In the genomic region with DNA sequence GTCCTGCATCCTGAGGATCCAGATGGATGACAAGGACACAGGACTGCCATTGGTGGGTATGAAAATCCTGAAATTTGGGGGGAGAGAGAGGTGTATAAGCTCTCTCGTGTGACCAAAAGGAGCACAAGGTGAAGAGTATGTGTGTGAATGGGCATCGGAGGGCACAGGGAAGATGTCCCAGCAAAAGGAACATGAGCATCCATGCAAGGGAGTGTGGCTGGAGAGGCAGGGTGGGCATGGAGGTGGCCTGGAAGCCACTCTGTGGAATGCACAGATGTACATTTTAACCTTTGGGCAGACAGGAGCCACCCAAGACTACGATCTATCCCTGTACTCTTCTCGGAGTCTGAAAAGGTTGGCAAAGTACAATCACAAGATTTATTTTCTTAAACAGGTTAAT, we compare ENCODE assay signal across 17 cellular contexts. TPM values are rescaled to one million over a fixed set of nuclear protein-coding genes. Genes with fewer than 3 reads are reported as not detected.
A peak's percentile ranks its signal among the peaks of the same experiment; 100 is the strongest.
DNase-seq lines count a peak whose midpoint lies in the region; ATAC-seq, FAIRE-seq and TF ChIP-seq lines count a peak whose summit lies in the region.
"Had no signal": no experiment of that assay in that cellular context is flagged by ENCODE, and none has a peak within 500 bp of the region (broad histone marks: within the 10 kb centered on the region; RNA-seq: fewer than 3 reads in every experiment).

No MANE protein-coding gene starts in this region.

- POLR2A ChIA-PET in activated CD4-positive, alpha-beta T cell treated with anti-CD3 and anti-CD28 coated beads for 36 hours (lab: Charles Lee), result no interaction called here

- peak overlapping the region; percentile 11 for H3K27ac Mint-ChIP-seq in activated CD4-positive, alpha-beta T cell treated with anti-CD3 and anti-CD28 coated beads for 36 hours
- peak overlapping the region; percentile 7 for H3K27ac Mint-ChIP-seq in activated naive CD8-positive, alpha-beta T cell treated with anti-CD3 and anti-CD28 coated beads, Interleukin-2, amount 50 U/mL, for 24 hours
- peak overlapping the region; percentile 71 to 79 for H3K27ac Mint-ChIP-seq in natural killer cell treated with Interleukin-12 subunit alpha and Interleukin-12 subunit beta and Interleukin-15 and Interleukin-18, amount 100 ng/mL, for 72 hours

- intact Hi-C loops in activated CD4-positive, alpha-beta T cell treated with anti-CD3 and anti-CD28 coated beads for 36 hours (cut with DNase I, micrococcal nuclease), result loop anchor here in 1 of 2 experiments (10.0 kb wide), 1 partner anchor 294 kb away; no protein-coding TSS in a partner anchor

- CTCF ChIA-PET in activated CD4-positive, alpha-beta T cell treated with anti-CD3 and anti-CD28 coated beads for 36 hours (lab: Charles Lee), result interaction anchor here (0.6 to 1.4 kb wide), 4 partner anchors 8 to 144 kb away, joined by 3 to 6 read pairs (median 4); no protein-coding TSS in a partner anchor

- H3K27me3 Mint-ChIP-seq in activated CD4-positive, alpha-beta T cell treated with anti-CD3 and anti-CD28 coated beads for 36 hours, result no peaks in the 10 kb centered on the region
- H3K27me3 Mint-ChIP-seq in activated naive CD8-positive, alpha-beta T cell treated with anti-CD3 and anti-CD28 coated beads, Interleukin-2, amount 50 U/mL, for 24 hours, result no peaks in the 10 kb centered on the region
- no peaks in the 10 kb centered on the region for H3K27me3 Mint-ChIP-seq in natural killer cell treated with Interleukin-12 subunit alpha and Interleukin-12 subunit beta and Interleukin-15 and Interleukin-18, amount 100 ng/mL, for 72 hours

- no peak overlapping the region for H3K4me3 Mint-ChIP-seq in activated CD4-positive, alpha-beta T cell treated with anti-CD3 and anti-CD28 coated beads for 36 hours
- no peak overlapping the region for H3K4me3 Mint-ChIP-seq in activated naive CD8-positive, alpha-beta T cell treated with anti-CD3 and anti-CD28 coated beads, Interleukin-2, amount 50 U/mL, for 24 hours
- no peak overlapping the region for H3K4me3 Mint-ChIP-seq in natural killer cell treated with Interleukin-12 subunit alpha and Interleukin-12 subunit beta and Interleukin-15 and Interleukin-18, amount 100 ng/mL, for 72 hours

- no peak for ATAC-seq in activated CD4-positive, alpha-beta T cell treated with anti-CD3 and anti-CD28 coated beads for 36 hours
- no peak for ATAC-seq in activated naive CD8-positive, alpha-beta T cell treated with anti-CD3 and anti-CD28 coated beads, Interleukin-2, amount 50 U/mL, for 24 hours
- no peak for ATAC-seq in natural killer cell treated with Interleukin-12 subunit alpha and Interleukin-12 subunit beta and Interleukin-15 and Interleukin-18, amount 100 ng/mL, for 72 hours
- ATAC-seq in HG02870 (IDR thresholded peaks at IDR 0.05; ENCODE audit: unreplicated experiment), result no peak
- ATAC-seq: lower lobe of right lung had no signal

- FAIRE-seq in GM12891 (lab: Jason Lieb, UNC) (no peak), GM19239 (lab: Jason Lieb, UNC) (no peak)
- FAIRE-seq: small intestine had no signal

- peaks cover 10% of the 10 kb centered on the region for H3K36me3 Mint-ChIP-seq in activated CD4-positive, alpha-beta T cell treated with anti-CD3 and anti-CD28 coated beads for 36 hours (ENCODE audit: low read depth)
- H3K36me3 Mint-ChIP-seq in activated naive CD8-positive, alpha-beta T cell treated with anti-CD3 and anti-CD28 coated beads, Interleukin-2, amount 50 U/mL, for 24 hours (ENCODE audit: low read depth), result peaks cover 8% of the 10 kb centered on the region
- peaks cover 35% of the 10 kb centered on the region for H3K36me3 Mint-ChIP-seq in natural killer cell treated with Interleukin-12 subunit alpha and Interleukin-12 subunit beta and Interleukin-15 and Interleukin-18, amount 100 ng/mL, for 72 hours

- DNase-seq in activated CD4-positive, alpha-beta T cell treated with anti-CD3 and anti-CD28 coated beads for 36 hours, result no peak
- DNase-seq in activated CD4-positive, alpha-beta T cell treated with anti-CD3 and anti-CD28 coated beads, Interleukin-2, amount 50 U/mL, for 1 hour, result no peak
- DNase-seq in GM12891 (ENCODE audit: insufficient read length, low spot score) (no peak), NCI-H146 (lab: John Stamatoyannopoulos, UW) (no peak), GM19239 (ENCODE audit: insufficient read length, low spot score) (no peak)
- no peak for DNase-seq in activated naive CD8-positive, alpha-beta T cell treated with anti-CD3 and anti-CD28 coated beads, Interleukin-2, amount 50 U/mL, for 24 hours
- DNase-seq in natural killer cell treated with Interleukin-12 subunit alpha and Interleukin-12 subunit beta and Interleukin-15 and Interleukin-18, amount 100 ng/mL, for 72 hours (ENCODE audit: low spot score), result no peak
- DNase-seq: activated CD8-positive, alpha-beta memory T cell treated with anti-CD3 and anti-CD28 coated beads, Interleukin-2, amount 50 U/mL, for 4 hours; effector CD8-positive, alpha-beta T cell; head of caudate nucleus; lower lobe of right lung; NCI-H1105 treated with DMSO at 0.1 percent for 48 hours; NCI-H526; small intestine; stimulated activated CD4-positive, alpha-beta T cell treated with anti-CD3 and anti-CD28 coated beads, Interleukin-4, amount 100 ng/mL, for 1 hour; T-helper 9 cell had no signal

- TF ChIP-seq POLR2A in GM12891 (IDR thresholded peaks at IDR 0.05; ENCODE audit: low read depth, low read length), result peak; percentile 23; the same call in 1 of the 2 replicates

- peaks cover 6% of the 10 kb centered on the region for H3K4me1 Mint-ChIP-seq in activated CD4-positive, alpha-beta T cell treated with anti-CD3 and anti-CD28 coated beads for 36 hours
- H3K4me1 Mint-ChIP-seq in activated naive CD8-positive, alpha-beta T cell treated with anti-CD3 and anti-CD28 coated beads, Interleukin-2, amount 50 U/mL, for 24 hours, result peaks cover 2% of the 10 kb centered on the region
- peaks cover 32 to 64% of the 10 kb centered on the region in 2 donors for H3K4me1 Mint-ChIP-seq in natural killer cell treated with Interleukin-12 subunit alpha and Interleukin-12 subunit beta and Interleukin-15 and Interleukin-18, amount 100 ng/mL, for 72 hours (ENCODE audit: low read depth in 2 of 2)

- H3K9me3 Mint-ChIP-seq in activated CD4-positive, alpha-beta T cell treated with anti-CD3 and anti-CD28 coated beads for 36 hours (ENCODE audit: low read depth), result no peaks in the 10 kb centered on the region
- no peaks in the 10 kb centered on the region for H3K9me3 Mint-ChIP-seq in activated naive CD8-positive, alpha-beta T cell treated with anti-CD3 and anti-CD28 coated beads, Interleukin-2, amount 50 U/mL, for 24 hours
- H3K9me3 Mint-ChIP-seq in natural killer cell treated with Interleukin-12 subunit alpha and Interleukin-12 subunit beta and Interleukin-15 and Interleukin-18, amount 100 ng/mL, for 72 hours, result no peaks in the 10 kb centered on the region

TF ChIP-seq in GM12891, 5 proteins besides CTCF, POLR2A, EP300 and RAD21:
- no peak for TF ChIP-seq TAF1 (IDR thresholded peaks at IDR 0.05; ENCODE audit: low read depth, low read length)
- no peak for TF ChIP-seq POLR2AphosphoS5 (IDR thresholded peaks at IDR 0.05; ENCODE audit: low read depth, low read length)
- no peak for TF ChIP-seq POU2F2 (IDR thresholded peaks at IDR 0.05; ENCODE audit: low read depth, low read length)
- TF ChIP-seq PAX5 (IDR thresholded peaks at IDR 0.05; ENCODE audit: insufficient read depth, low read length, severe bottlenecking), result no peak
- TF ChIP-seq SPI1 (IDR thresholded peaks at IDR 0.05; ENCODE audit: low read depth, low read length), result no peak
TF ChIP-seq in GM12891: peak in this region for 0.

RNA-seq across cellular contexts. Expression of gene CAPN7, which starts 54.5 kb away (rescaled TPM):
- total RNA-seq in activated CD4-positive, alpha-beta T cell treated with anti-CD3 and anti-CD28 coated beads for 36 hours, result 10 to 100 TPM; 18.4 to 20.4 TPM
- polyA plus RNA-seq in GM12891 (2012; ENCODE audit: low read depth, missing spikeins), result 7.5 TPM
- 10 to 100 TPM; 27.9 to 47.8 TPM for total RNA-seq in natural killer cell treated with Interleukin-12 subunit alpha and Interleukin-12 subunit beta and Interleukin-15 and Interleukin-18, amount 100 ng/mL, for 72 hours

Comparison
In these comparisons a context has a peak if more than half of its experiments do, and no peak if none do; other contexts are left out.
1. H3K27ac Mint-ChIP-seq: peak in every context shown above with its lines; median percentile 75 in natural killer cell treated with Interleukin-12 subunit alpha and Interleukin-12 subunit beta and Interleukin-15 and Interleukin-18, amount 100 ng/mL, for 72 hours; 11 in activated CD4-positive, alpha-beta T cell treated with anti-CD3 and anti-CD28 coated beads for 36 hours; 7 in activated naive CD8-positive, alpha-beta T cell treated with anti-CD3 and anti-CD28 coated beads, Interleukin-2, amount 50 U/mL, for 24 hours.